Comparison of ENCODE assay signal across 17 cellular contexts in genomic region chr12:130423991-130424857, GRCh38.
"Had no signal": no experiment of that assay in that cellular context is flagged by ENCODE, and none has a peak within 500 bp of the region (broad histone marks: within the 10 kb centered on the region; RNA-seq: fewer than 3 reads in every experiment).

No MANE protein-coding gene starts in this region.

- H3K9me3 ChIP-seq: adrenal gland, esophagus squamous epithelium, psoas muscle, upper lobe of left lung had no signal

- H3K36me3 ChIP-seq: adrenal gland, breast epithelium, esophagus squamous epithelium, upper lobe of left lung had no signal

- DNase-seq: activated CD4-positive, alpha-beta T cell treated with anti-CD3 and anti-CD28 coated beads, Interleukin-2, amount 10 ng/mL, durations not matched to agents 24 days and 14 days; activated CD4-positive, CD25-positive, alpha-beta regulatory T cell; activated CD8-positive, alpha-beta T cell treated with anti-CD3 and anti-CD28 coated beads, Interleukin-2, amount 10 ng/mL, durations not matched to agents 7 days and 5 days; activated gamma-delta T cell; cerebellar nuclear complex; effector CD4-positive, alpha-beta T cell; esophagus squamous epithelium; left cardiac atrium; nephron progenitor cell; psoas muscle; right cardiac atrium; T-helper 1 cell; T-helper 9 cell had no signal

- H3K27ac ChIP-seq: adrenal gland, breast epithelium, esophagus squamous epithelium, psoas muscle, upper lobe of left lung had no signal

- H3K27me3 ChIP-seq: adrenal gland, breast epithelium, esophagus squamous epithelium, upper lobe of left lung had no signal

- H3K4me1 ChIP-seq: adrenal gland, breast epithelium, esophagus squamous epithelium, psoas muscle, upper lobe of left lung had no signal

- H3K4me3 ChIP-seq: adrenal gland, breast epithelium, esophagus squamous epithelium, lung, psoas muscle, upper lobe of left lung had no signal

- ATAC-seq: activated CD8-positive, alpha-beta T cell treated with anti-CD3 and anti-CD28 coated beads, Interleukin-2, amount 10 ng/mL, durations not matched to agents 7 days and 5 days; psoas muscle had no signal
